Comparison of ENCODE assay signal across 20 cellular contexts in genomic region chr2:41905597-41906324, GRCh38.
DNase-seq lines count a peak whose midpoint lies in the region; ATAC-seq, FAIRE-seq and TF ChIP-seq lines count a peak whose summit lies in the region.
"Had no signal": no experiment of that assay in that cellular context is flagged by ENCODE, and none has a peak within 500 bp of the region (broad histone marks: within the 10 kb centered on the region; RNA-seq: fewer than 3 reads in every experiment).

No MANE protein-coding gene starts in this region.

- no peaks in the 10 kb centered on the region for H3K79me2 ChIP-seq in endothelial cell of umbilical vein (ENCODE audit: control insufficient read depth, insufficient read depth, low read length)

- H3K27me3 ChIP-seq in left ventricle myocardium inferior (ENCODE audit: low read depth) (no peaks in the 10 kb centered on the region), endothelial cell of umbilical vein (ENCODE audit: control insufficient read depth in 2 of 2, insufficient read depth in 2 of 2, low read length in 2 of 2) (peaks cover 7 to 10% of the 10 kb centered on the region in 2 experiments), mesenchymal stem cell (ENCODE audit: control insufficient read depth in 1 of 2, insufficient read depth in 1 of 2, low read length in 2 of 2) (no peaks in the 10 kb centered on the region)
- H3K27me3 ChIP-seq: MG63 had no signal

- H3K9ac ChIP-seq in endothelial cell of umbilical vein (replicated peaks; ENCODE audit: extremely low read depth, insufficient read depth, low read length) (no peak overlapping the region), mesenchymal stem cell (ENCODE audit: low read length) (no peak overlapping the region)

- no peak for TF ChIP-seq CTCF in left ventricle myocardium inferior (IDR thresholded peaks at IDR 0.05; ENCODE audit: borderline replicate concordance)
- TF ChIP-seq CTCF in endothelial cell of umbilical vein (IDR thresholded peaks at IDR 0.05; ENCODE audit: extremely low read depth in 1 of 2, insufficient read depth in 1 of 2, low read depth in 1 of 2, low read length in 2 of 2) = no peak

- no peak overlapping the region for H2BK15ac ChIP-seq in mesenchymal stem cell (ENCODE audit: low read depth, poor library complexity, severe bottlenecking)

- dilution Hi-C loops in endothelial cell of umbilical vein (cut with MboI; ENCODE audit: extremely low pct_ligation_motif_present, low sequenced_read_pairs) = no loop called here

- H3K27me3 Mint-ChIP-seq in stimulated activated memory B cell treated with anti-CD40 and anti-IgM and Interleukin-4, amounts not matched to agents 10 μg/mL and 1 μg/mL and 100 μg/mL, for 72 hours = peaks cover 21% of the 10 kb centered on the region

- H4K20me1 ChIP-seq in endothelial cell of umbilical vein (replicated peaks; ENCODE audit: control insufficient read depth, extremely low read depth, insufficient read depth, low read length) = no peaks in the 10 kb centered on the region

- H3K36me3 ChIP-seq in left ventricle myocardium inferior = no peaks in the 10 kb centered on the region
- H3K36me3 ChIP-seq in endothelial cell of umbilical vein (ENCODE audit: control insufficient read depth in 2 of 2, extremely low read depth in 1 of 2, insufficient read depth in 2 of 2, low read length in 2 of 2) = no peaks in the 10 kb centered on the region
- no peaks in the 10 kb centered on the region for H3K36me3 ChIP-seq in mesenchymal stem cell (ENCODE audit: control insufficient read depth in 1 of 2, insufficient read depth in 2 of 2, low read depth in 1 of 2, low read length in 2 of 2)
- H3K36me3 ChIP-seq: MG63 had no signal

- peak overlapping the region in 1 of 2 experiments; percentile 40 for H3K18ac ChIP-seq in mesenchymal stem cell (ENCODE audit: low read depth in 1 of 2, low read length in 2 of 2)

- H2BK120ac ChIP-seq in mesenchymal stem cell (ENCODE audit: low read depth, low read length) = no peak overlapping the region

- CTCF ChIA-PET in endothelial cell of umbilical vein (lab: Charles Lee) = interaction anchor here (0.6 to 1.7 kb wide), 5 partner anchors 10 to 52 kb away, joined by 3 to 6 read pairs (median 3); no protein-coding TSS in a partner anchor

- H2AFZ ChIP-seq in endothelial cell of umbilical vein (ENCODE audit: low read depth, low read length) (no peak overlapping the region), mesenchymal stem cell (ENCODE audit: low read depth, low read length) (no peak overlapping the region)

- H3K4me3 Mint-ChIP-seq in stimulated activated memory B cell treated with anti-CD40 and anti-IgM and Interleukin-4, amounts not matched to agents 10 μg/mL and 1 μg/mL and 100 μg/mL, for 72 hours = no peak overlapping the region
- H3K4me3 Mint-ChIP-seq: CD8-positive, alpha-beta T cell had no signal

- H3K4me1 Mint-ChIP-seq in stimulated activated memory B cell treated with anti-CD40 and anti-IgM and Interleukin-4, amounts not matched to agents 10 μg/mL and 1 μg/mL and 100 μg/mL, for 72 hours = no peaks in the 10 kb centered on the region

- no peaks in the 10 kb centered on the region for H3K9me3 Mint-ChIP-seq in stimulated activated memory B cell treated with anti-CD40 and anti-IgM and Interleukin-4, amounts not matched to agents 10 μg/mL and 1 μg/mL and 100 μg/mL, for 72 hours
- H3K9me3 Mint-ChIP-seq: CD8-positive, alpha-beta T cell had no signal

- intact Hi-C loops in Right ventricle myocardium inferior (cut with DNase I) (no loop called here), left ventricle myocardium inferior (cut with micrococcal nuclease) (no loop called here), endothelial cell of umbilical vein (cut with micrococcal nuclease) (no loop called here)

- no TSS peak for BruUV-seq in endothelial cell of umbilical vein (replicated peaks; lab: Mats Ljungman, UMichigan)

- H3K27ac ChIP-seq in left ventricle myocardium inferior (replicated peaks) = no peak overlapping the region
- no peak overlapping the region for H3K27ac ChIP-seq in endothelial cell of umbilical vein (ENCODE audit: insufficient read depth, low read depth, low read length)
- no peak overlapping the region for H3K27ac ChIP-seq in mesenchymal stem cell (ENCODE audit: low read length, poor library complexity, severe bottlenecking)

- WGBS in mesenchymal stem cell = 78% methylated on average over 6 of the region's 7 CpGs

- no peak overlapping the region for H3K4me3 ChIP-seq in left ventricle myocardium inferior
- H3K4me3 ChIP-seq in endothelial cell of umbilical vein (replicated peaks in 1 of 3; ENCODE audit: insufficient read depth in 1 of 3, low read depth in 1 of 3, low read length in 3 of 3) = no peak overlapping the region
- H3K4me3 ChIP-seq in mesenchymal stem cell (ENCODE audit: insufficient read depth in 1 of 2, low read depth in 1 of 2, low read length in 2 of 2) = no peak overlapping the region
- H3K4me3 ChIP-seq: MG63 had no signal

- no peak overlapping the region for H3K23ac ChIP-seq in mesenchymal stem cell (ENCODE audit: low read length in 2 of 2)

- peak; percentile 34 for ATAC-seq in Right ventricle myocardium inferior
- ATAC-seq in stimulated activated memory B cell treated with anti-CD40 and anti-IgM and Interleukin-4, amounts not matched to agents 10 μg/mL and 1 μg/mL and 100 μg/mL, for 72 hours = peak; percentile 34
- no peak for ATAC-seq in GM21447 (IDR thresholded peaks at IDR 0.05; ENCODE audit: unreplicated experiment)
- no peak for ATAC-seq in HG03095 (IDR thresholded peaks at IDR 0.05; ENCODE audit: unreplicated experiment)
- ATAC-seq: CD8-positive, alpha-beta T cell; PC-3 had no signal

- TF ChIP-seq POLR2A in endothelial cell of umbilical vein (IDR thresholded peaks at IDR 0.05; ENCODE audit: low read depth, low read length) = no peak

- no peak overlapping the region for H2BK5ac ChIP-seq in mesenchymal stem cell (ENCODE audit: low read depth, low read length, poor library complexity, severe bottlenecking)

- H3K9me3 ChIP-seq in left ventricle myocardium inferior (replicated peaks) (no peaks in the 10 kb centered on the region), endothelial cell of umbilical vein (replicated peaks; ENCODE audit: control insufficient read depth, insufficient read depth, low read length) (no peaks in the 10 kb centered on the region), mesenchymal stem cell (ENCODE audit: control insufficient read depth, low read length) (no peaks in the 10 kb centered on the region)
- H3K9me3 ChIP-seq: MG63 had no signal

- no peak overlapping the region for H4K8ac ChIP-seq in mesenchymal stem cell (ENCODE audit: low read length)

- no peak for FAIRE-seq in endothelial cell of umbilical vein (lab: Jason Lieb, UNC)
- FAIRE-seq: GM12891, H1 had no signal

- POLR2A ChIA-PET in endothelial cell of umbilical vein (lab: Charles Lee) = no interaction called here

- H2BK12ac ChIP-seq in mesenchymal stem cell (ENCODE audit: low read length in 2 of 2) = peak overlapping the region in 1 of 2 experiments; percentile 94

- H3K9me1 ChIP-seq in endothelial cell of umbilical vein (replicated peaks; ENCODE audit: control insufficient read depth, extremely low read depth, insufficient read depth, low read length) = no peaks in the 10 kb centered on the region

- no peak overlapping the region for H3K14ac ChIP-seq in mesenchymal stem cell (ENCODE audit: low read length in 2 of 2)

- H3K79me1 ChIP-seq in mesenchymal stem cell (replicated peaks; ENCODE audit: low read length, poor library complexity, severe bottlenecking) = no peaks in the 10 kb centered on the region

- H3K4me1 ChIP-seq in left ventricle myocardium inferior (peaks cover 6% of the 10 kb centered on the region), endothelial cell of umbilical vein (ENCODE audit: control insufficient read depth, extremely low read depth, insufficient read depth, low read length) (peaks cover 8% of the 10 kb centered on the region), mesenchymal stem cell (ENCODE audit: control insufficient read depth, insufficient read depth, low read depth, low read length) (peaks cover 24% of the 10 kb centered on the region)

- H3K27ac Mint-ChIP-seq in stimulated activated memory B cell treated with anti-CD40 and anti-IgM and Interleukin-4, amounts not matched to agents 10 μg/mL and 1 μg/mL and 100 μg/mL, for 72 hours = no peak overlapping the region
- H3K27ac Mint-ChIP-seq: CD8-positive, alpha-beta T cell had no signal

- DNase-seq in Right ventricle myocardium inferior (ENCODE audit: missing footprints) = no peak
- DNase-seq in left ventricle myocardium inferior = no peak
- no peak for DNase-seq in endothelial cell of umbilical vein (ENCODE audit: low read depth, low spot score)
- DNase-seq in mesenchymal stem cell = no peak
- DNase-seq in AG20443 (ENCODE audit: low spot score) = no peak
- DNase-seq: CD8-positive, alpha-beta T cell; Karpas-422; NCI-H1048; NCI-H146; NCI-H2029 treated with DMSO at 0.1 percent for 48 hours; NCI-H510A; PC-3; RPMI8226; SIG-M5 had no signal

- no peaks in the 10 kb centered on the region for H3K36me3 Mint-ChIP-seq in stimulated activated memory B cell treated with anti-CD40 and anti-IgM and Interleukin-4, amounts not matched to agents 10 μg/mL and 1 μg/mL and 100 μg/mL, for 72 hours
- H3K36me3 Mint-ChIP-seq: CD8-positive, alpha-beta T cell had no signal

- peak overlapping the region; percentile 63 for H2AK5ac ChIP-seq in mesenchymal stem cell (ENCODE audit: low read length, severe bottlenecking)

- no peak overlapping the region for H3K4ac ChIP-seq in mesenchymal stem cell (ENCODE audit: low read depth in 1 of 2, low read length in 2 of 2)

- H3K4me2 ChIP-seq in endothelial cell of umbilical vein (ENCODE audit: insufficient read depth, low read length) = peak overlapping the region; percentile 41
- no peak overlapping the region for H3K4me2 ChIP-seq in mesenchymal stem cell (ENCODE audit: low read length, poor library complexity, severe bottlenecking)

- H4K91ac ChIP-seq in mesenchymal stem cell (ENCODE audit: low read length) = no peak overlapping the region

TF ChIP-seq in endothelial cell of umbilical vein, 7 proteins besides CTCF, POLR2A, EP300 and RAD21:
- TF ChIP-seq JUN (IDR thresholded peaks at IDR 0.05; ENCODE audit: borderline replicate concordance, insufficient read depth, insufficient read length, low read depth) (no peak), MAX (IDR thresholded peaks at IDR 0.05; ENCODE audit: insufficient read depth, insufficient read length) (no peak), MYC (IDR thresholded peaks at IDR 0.05; ENCODE audit: low read depth, low read length) (no peak), POLR2AphosphoS5 (IDR thresholded peaks at IDR 0.05; ENCODE audit: insufficient read depth, low read depth, low read length) (no peak), FOS (IDR thresholded peaks at IDR 0.05; ENCODE audit: borderline replicate concordance, insufficient read depth, low read length) (no peak), GATA2 (IDR thresholded peaks at IDR 0.05; ENCODE audit: insufficient read depth, insufficient read length, low read depth, low read length) (no peak), EZH2 (IDR thresholded peaks at IDR 0.05; ENCODE audit: borderline replicate concordance, low read depth, low read length, severe bottlenecking) (no peak)
TF ChIP-seq in endothelial cell of umbilical vein: peak in this region for 0.

Comparison
In these comparisons a context has a peak if more than half of its experiments do, and no peak if none do; other contexts are left out.
1. ATAC-seq: peak in Right ventricle myocardium inferior (single experiment) and stimulated activated memory B cell treated with anti-CD40 and anti-IgM and Interleukin-4, amounts not matched to agents 10 μg/mL and 1 μg/mL and 100 μg/mL, for 72 hours (single experiment); none in GM21447 (single experiment) and HG03095 (single experiment).